ENCODE assay signal across 6 cellular contexts in the genomic region with DNA sequence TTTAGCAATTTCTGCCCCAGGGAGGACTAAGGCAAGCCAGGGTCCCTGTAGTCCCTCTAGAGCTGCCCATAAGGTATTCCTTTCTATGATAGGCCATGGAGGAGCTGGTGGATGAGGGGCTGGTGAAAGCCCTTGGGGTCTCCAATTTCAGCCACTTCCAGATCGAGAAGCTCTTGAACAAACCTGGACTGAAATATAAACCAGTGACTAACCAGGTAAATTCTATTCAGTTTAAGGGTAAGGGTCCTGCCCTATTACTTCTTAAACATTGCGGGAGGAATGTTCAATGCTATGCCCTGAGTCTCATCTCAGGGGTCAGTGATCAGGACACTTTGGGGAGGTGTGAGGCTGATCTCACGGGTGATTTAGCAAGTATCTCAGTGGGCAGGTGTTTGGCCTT. TPM values are rescaled to one million over a fixed set of nuclear protein-coding genes. Genes with fewer than 3 reads are reported as not detected.
"Had no signal": no experiment of that assay in that cellular context is flagged by ENCODE, and none has a peak within 500 bp of the region (broad histone marks: within the 10 kb centered on the region; RNA-seq: fewer than 3 reads in every experiment).

No MANE protein-coding gene starts in this region.

RNA-seq across cellular contexts. Expression of a gene that starts 9.2 kb away (rescaled TPM):
- total RNA-seq: K562 had no signal
- polyA plus RNA-seq: IgD-negative memory B cell, K562 had no signal

RNA-seq across cellular contexts. Expression of a gene that starts 12.4 kb away (rescaled TPM):
- total RNA-seq: HT-29, HT1080, IMR-90, K562 had no signal
- polyA plus RNA-seq: HepG2, IgD-negative memory B cell, IMR-90, K562 had no signal
